In the genomic region with DNA sequence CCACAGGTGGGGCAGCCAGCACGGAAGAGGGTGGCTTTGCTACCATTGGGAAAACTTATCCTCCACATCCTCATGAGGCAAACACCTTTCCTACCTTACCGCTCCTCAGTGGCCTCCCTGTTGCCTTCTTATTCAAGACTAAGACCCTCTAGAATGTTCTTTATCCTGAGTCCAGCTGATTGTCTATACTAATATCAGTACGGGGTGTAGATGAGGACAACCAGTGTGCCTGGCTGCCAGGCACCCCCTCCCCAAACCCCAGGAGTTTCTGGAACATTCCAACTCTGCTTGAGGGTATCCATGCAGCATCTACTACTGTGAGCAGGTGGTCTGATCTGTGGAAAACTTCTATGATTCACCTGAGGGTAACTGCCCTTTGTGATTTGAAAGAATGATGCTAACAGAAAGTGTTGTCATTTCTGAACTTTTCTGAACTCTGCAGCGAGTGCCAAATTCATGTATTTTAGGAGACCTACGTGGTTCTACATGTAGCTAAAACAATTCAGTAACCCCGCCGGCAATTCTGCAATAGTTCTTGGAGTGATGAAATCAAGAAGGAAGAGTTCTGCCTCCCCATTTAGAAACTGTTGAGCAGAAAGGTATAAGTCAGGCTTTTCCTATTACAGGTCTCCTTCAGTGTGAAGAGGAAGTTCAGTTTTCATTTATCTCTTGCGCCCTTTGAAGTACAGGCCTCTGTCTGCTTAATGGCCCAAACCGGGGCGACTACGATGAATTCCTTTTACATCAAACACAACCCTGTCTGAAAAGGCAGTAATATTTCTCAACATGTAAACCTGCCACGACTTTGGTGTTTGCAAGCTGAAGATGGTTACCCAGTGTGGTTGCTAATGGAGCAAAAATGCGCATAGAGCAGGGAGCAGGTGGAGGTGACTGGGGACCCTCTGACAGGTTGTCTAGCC, we compare ENCODE assay signal across 15 cellular contexts.
DNase-seq lines count a peak whose midpoint lies in the region; ATAC-seq, FAIRE-seq and TF ChIP-seq lines count a peak whose summit lies in the region.
"Had no signal": no experiment of that assay in that cellular context is flagged by ENCODE, and none has a peak within 500 bp of the region (broad histone marks: within the 10 kb centered on the region; RNA-seq: fewer than 3 reads in every experiment).

No MANE protein-coding gene starts in this region.

- no peak for TF ChIP-seq RAD21 in GM12878 (IDR thresholded peaks at IDR 0.05; ENCODE audit: insufficient read depth, low read depth, low read length)

- no peak for TF ChIP-seq CTCF in GM12878 (IDR thresholded peaks at IDR 0.05 in 2 of 3, conservative IDR thresholded peaks at IDR 0.05 in 1 of 3; ENCODE audit: control insufficient read depth in 2 of 3, extremely low read depth in 1 of 3, insufficient read depth in 1 of 3, low read depth in 3 of 3, low read length in 3 of 3)
- TF ChIP-seq CTCF in upper lobe of left lung (IDR thresholded peaks at IDR 0.05), result no peak
- no peak for TF ChIP-seq CTCF in gastrocnemius medialis (IDR thresholded peaks at IDR 0.05 in 4 of 5, conservative IDR thresholded peaks at IDR 0.05 in 1 of 5)

- in situ Hi-C loops in GM12878 (cut with MboI) (no loop called here), gastrocnemius medialis (cut with MboI; ENCODE audit: low sequenced_read_pairs in 4 of 4) (no loop called here)

- H3K23ac ChIP-seq in mesendoderm (ENCODE audit: low read length), result no peak overlapping the region

- WGBS in GM12878 (ENCODE audit: insufficient coverage, insufficient replicate concordance, low lambda C conversion rate, missing lambda C conversion rate), result 46% methylated on average over 13 of the region's 13 CpGs
- WGBS in upper lobe of left lung, 2 donors, result 61 to 70% methylated on average over 13 of the region's 13 CpGs
- no CpG with 5 or more reads among the region's 13 CpGs for WGBS in mesendoderm (ENCODE audit: extremely low coverage, insufficient coverage, low lambda C conversion rate)

- H3K4me1 Mint-ChIP-seq in T-cell, result peaks cover 93 to 96% (median 94%) of the 10 kb centered on the region in 3 donors

- H2BK120ac ChIP-seq in mesendoderm (ENCODE audit: low read depth, low read length), result no peak overlapping the region

- BruUV-seq in GM12878 (replicated peaks; lab: Mats Ljungman, UMichigan), result no TSS peak

- TF ChIP-seq POLR2A in GM12878 (IDR thresholded peaks at IDR 0.05; ENCODE audit: low read depth, low read length) (no peak), upper lobe of left lung (IDR thresholded peaks at IDR 0.05) (no peak), gastrocnemius medialis (IDR thresholded peaks at IDR 0.05) (no peak)

- H2AK5ac ChIP-seq in mesendoderm (ENCODE audit: low read length), result no peak overlapping the region

- ATAC-seq in T-cell (replicated peaks in 1 of 4) (peak; percentile 35 to 69 (median 58)), GM12878 (no peak), upper lobe of left lung (ENCODE audit: low FRiP score in 2 of 2) (no peak), gastrocnemius medialis (no peak)
- ATAC-seq: heart left ventricle had no signal

- H3K36me3 Mint-ChIP-seq in T-cell, result peaks cover 38% of the 10 kb centered on the region

- no peak overlapping the region for H2BK15ac ChIP-seq in mesendoderm (replicated peaks; ENCODE audit: low read depth)

- H4K20me1 ChIP-seq in GM12878 (ENCODE audit: control insufficient read depth, insufficient read depth), result 0 out of 2 replicates have a peak, but pooled peaks cover 4% of the 10 kb centered on the region

- H3K79me1 ChIP-seq in mesendoderm (ENCODE audit: low read length), result no peaks in the 10 kb centered on the region

- SMC1A ChIA-PET in GM12878 (lab: Charles Lee; ENCODE audit: uncharacterized antibody, unreplicated experiment), result no interaction called here

- TF ChIP-seq EP300 in GM12878 (IDR thresholded peaks at IDR 0.05; ENCODE audit: borderline replicate concordance in 1 of 2, control insufficient read depth in 1 of 2, low read depth in 2 of 2, low read length in 2 of 2) (no peak), upper lobe of left lung (IDR thresholded peaks at IDR 0.05) (no peak)

- H3K9me3 Mint-ChIP-seq in T-cell, result no peaks in the 10 kb centered on the region

- CTCF ChIA-PET in T-cell (lab: Charles Lee), result interaction anchor here (0.9 to 1.6 kb wide), 2 partner anchors 9 to 22 kb away, joined by 3 to 4 read pairs; no protein-coding TSS in a partner anchor
- CTCF ChIA-PET in GM12878 (lab: Yijun Ruan, JAX), result no interaction called here

- POLR2A ChIA-PET in T-cell (lab: Charles Lee) (interaction anchor here (0.6 to 0.7 kb wide), 2 partner anchors 56 to 914 kb away, joined by 6 to 8 read pairs; no protein-coding TSS in a partner anchor), GM12878 (lab: Charles Lee) (no interaction called here)

- H3K79me2 ChIP-seq in GM12878 (ENCODE audit: control insufficient read depth, insufficient read depth, low read length), result no peaks in the 10 kb centered on the region
- no peaks in the 10 kb centered on the region for H3K79me2 ChIP-seq in mesendoderm (ENCODE audit: control insufficient read depth, insufficient read depth, low read length)

- H3K9me3 ChIP-seq in GM12878 (replicated peaks; ENCODE audit: control insufficient read depth, insufficient read depth, low read length) (no peaks in the 10 kb centered on the region), upper lobe of left lung (no peaks in the 10 kb centered on the region), gastrocnemius medialis (no peaks in the 10 kb centered on the region)
- H3K9me3 ChIP-seq: heart left ventricle, tibial nerve had no signal

- no peak overlapping the region for H3K4ac ChIP-seq in mesendoderm (ENCODE audit: low read depth, low read length)

- peak overlapping the region; percentile 60 to 75 (median 70) for H3K4me3 Mint-ChIP-seq in T-cell

- H3K36me3 ChIP-seq in GM12878 (ENCODE audit: control insufficient read depth in 2 of 2, insufficient read depth in 2 of 2, low read length in 1 of 2) (no peaks in the 10 kb centered on the region), upper lobe of left lung (no peaks in the 10 kb centered on the region), mesendoderm (ENCODE audit: control insufficient read depth, insufficient read depth, low read length) (no peaks in the 10 kb centered on the region), gastrocnemius medialis (no peaks in the 10 kb centered on the region)
- H3K36me3 ChIP-seq: heart left ventricle, tibial nerve had no signal

- H3K27ac ChIP-seq in GM12878 (ENCODE audit: control insufficient read depth, insufficient read depth), result no peak overlapping the region
- H3K27ac ChIP-seq in upper lobe of left lung, result peak overlapping the region in 3 of 4 donors; percentile 29 to 61 (median 39)
- no peak overlapping the region for H3K27ac ChIP-seq in mesendoderm (ENCODE audit: low read depth, low read length)
- no peak overlapping the region for H3K27ac ChIP-seq in gastrocnemius medialis
- H3K27ac ChIP-seq: heart left ventricle, tibial nerve had no signal

- RAD21 ChIA-PET in GM12878 (lab: Charles Lee; ENCODE audit: unreplicated experiment), result no interaction called here

- H3K56ac ChIP-seq in mesendoderm (ENCODE audit: low read length), result no peak overlapping the region

- no peaks in the 10 kb centered on the region for H3K27me3 Mint-ChIP-seq in T-cell

- H3K18ac ChIP-seq in mesendoderm (ENCODE audit: low read length), result no peak overlapping the region

- H3K4me2 ChIP-seq in GM12878 (ENCODE audit: control insufficient read depth, insufficient read depth), result peak overlapping the region; percentile 43
- H3K4me2 ChIP-seq in mesendoderm (ENCODE audit: low read length), result no peak overlapping the region

- no peak overlapping the region for H4K8ac ChIP-seq in mesendoderm (ENCODE audit: low read depth, low read length)

- H2AFZ ChIP-seq in GM12878 (ENCODE audit: control insufficient read depth, low read depth, low read length), result no peak overlapping the region

- intact Hi-C loops in GM12878 (cut with micrococcal nuclease; ENCODE audit: unreplicated experiment) (no loop called here), gastrocnemius medialis (cut with DNase I; ENCODE audit: low total_unique reads) (no loop called here)

- no peak overlapping the region for H3K9ac ChIP-seq in GM12878 (ENCODE audit: control insufficient read depth, insufficient read depth, low read length)
- no peak overlapping the region for H3K9ac ChIP-seq in mesendoderm (ENCODE audit: low read length)

- no peak overlapping the region for H3K4me3 ChIP-seq in GM12878
- H3K4me3 ChIP-seq in upper lobe of left lung, result no peak overlapping the region
- no peak overlapping the region for H3K4me3 ChIP-seq in mesendoderm (ENCODE audit: low read length)
- H3K4me3 ChIP-seq in gastrocnemius medialis, result no peak overlapping the region
- H3K4me3 ChIP-seq: heart left ventricle, lung, tibial nerve had no signal

- H3K27me3 ChIP-seq in GM12878 (replicated peaks in 1 of 2; ENCODE audit: control insufficient read depth in 2 of 2, insufficient read depth in 2 of 2, low read length in 1 of 2) (peaks cover 0 to 3% of the 10 kb centered on the region in 2 experiments; a peak in 2 of 4 replicates), upper lobe of left lung (no peaks in the 10 kb centered on the region), mesendoderm (ENCODE audit: insufficient read depth, low read length, poor library complexity) (no peaks in the 10 kb centered on the region), gastrocnemius medialis (no peaks in the 10 kb centered on the region)
- H3K27me3 ChIP-seq: tibial nerve had no signal

- no peak overlapping the region for H4K5ac ChIP-seq in mesendoderm (ENCODE audit: low read length)

- FAIRE-seq in GM12878 (lab: Jason Lieb, UNC), result no peak
- FAIRE-seq: TTC549 had no signal

- peaks cover 26% of the 10 kb centered on the region for H3K4me1 ChIP-seq in GM12878 (ENCODE audit: control insufficient read depth, insufficient read depth, low read length)
- H3K4me1 ChIP-seq in upper lobe of left lung, result peaks cover 13 to 36% (median 24%) of the 10 kb centered on the region in 4 donors
- no peaks in the 10 kb centered on the region for H3K4me1 ChIP-seq in mesendoderm (ENCODE audit: control insufficient read depth, low read depth, low read length)
- no peaks in the 10 kb centered on the region for H3K4me1 ChIP-seq in gastrocnemius medialis
- H3K4me1 ChIP-seq: tibial nerve had no signal

- no peak overlapping the region for H2BK5ac ChIP-seq in mesendoderm (ENCODE audit: low read length)

- peak overlapping the region; percentile 91 to 95 for H3K27ac Mint-ChIP-seq in T-cell

- peak; percentile 47 to 48 for DNase-seq in stimulated activated CD4-positive, alpha-beta T cell treated with anti-CD3 and anti-CD28 coated beads, Interleukin-2, amount 100 ng/mL, for 24 hours
- DNase-seq in stimulated activated CD4-positive, alpha-beta T cell treated with anti-CD3 and anti-CD28 coated beads, Interleukin-12 subunit alpha, Interleukin-12 subunit beta, amount 100 ng/mL, for 4 hours, result no peak
- DNase-seq in T-cell (peak in 1 of 34 experiments; percentile 12), GM12878 (ENCODE audit: low read depth, low spot score) (no peak), upper lobe of left lung (no peak), mesendoderm (no peak), gastrocnemius medialis (no peak), COLO829 (ENCODE audit: low spot score) (no peak)
- DNase-seq: anterior cingulate cortex; heart left ventricle; NCI-H1417 treated with DMSO at 0.1 percent for 48 hours; NK-92 treated with Interleukin-12 subunit alpha and Interleukin-12 subunit beta, amount 100 ng/mL, for 24 hours had no signal

TF ChIP-seq in GM12878, 131 proteins besides CTCF, POLR2A, EP300 and RAD21 (continues in another document):
- TF ChIP-seq MYC (IDR thresholded peaks at IDR 0.05; ENCODE audit: insufficient read depth, insufficient read length, insufficient replicate concordance, low read length, severe bottlenecking), result no peak

Comparison
In these comparisons a context has a peak if more than half of its experiments do, and no peak if none do; other contexts are left out.
1. DNase-seq: peak in stimulated activated CD4-positive, alpha-beta T cell treated with anti-CD3 and anti-CD28 coated beads, Interleukin-2, amount 100 ng/mL, for 24 hours (2 of 2); none in stimulated activated CD4-positive, alpha-beta T cell treated with anti-CD3 and anti-CD28 coated beads, Interleukin-12 subunit alpha, Interleukin-12 subunit beta, amount 100 ng/mL, for 4 hours (single experiment), GM12878 (single experiment), upper lobe of left lung (0 of 2), mesendoderm (single experiment), gastrocnemius medialis (0 of 2) and COLO829 (single experiment).
2. ATAC-seq: peak in T-cell (4 of 4); none in GM12878 (single experiment), upper lobe of left lung (0 of 2) and gastrocnemius medialis (0 of 2).
3. H3K27ac ChIP-seq: peak in upper lobe of left lung (3 of 4); none in GM12878 (single experiment), mesendoderm (single experiment) and gastrocnemius medialis (0 of 4).